Comparison of ENCODE assay signal across 34 cellular contexts in the genomic region with DNA sequence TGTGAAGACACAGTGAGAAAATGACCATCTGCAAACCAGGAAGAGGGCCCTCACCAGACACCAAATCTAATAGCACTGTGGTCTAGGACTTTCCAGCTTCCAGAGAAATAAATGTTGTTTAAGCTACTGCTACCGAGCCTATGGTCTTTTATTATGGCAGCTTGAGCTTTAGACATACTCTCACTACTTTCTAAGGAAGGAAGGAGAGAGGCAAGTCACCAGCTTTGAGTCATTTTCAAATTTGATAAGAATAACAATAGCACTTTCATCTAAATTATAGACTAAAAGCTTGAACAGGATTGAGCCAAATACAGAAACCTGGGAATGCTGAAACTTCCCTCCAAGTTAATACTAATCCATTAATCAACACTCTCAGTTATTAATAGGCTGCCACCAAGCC.
"Had no signal": no experiment of that assay in that cellular context is flagged by ENCODE, and none has a peak within 500 bp of the region (broad histone marks: within the 10 kb centered on the region; RNA-seq: fewer than 3 reads in every experiment).

No MANE protein-coding gene starts in this region.

- H3K36me3 ChIP-seq: MG63 had no signal

- H3K4me3 ChIP-seq: MG63 had no signal

- DNase-seq: Karpas-422, Kasumi-1, MM.1S, MV-4-11, NCI-H1048, NCI-H1092, NCI-H1092 treated with DMSO at 0.1 percent for 48 hours, NCI-H1105, NCI-H1105 treated with DMSO at 0.1 percent for 48 hours, NCI-H1417, NCI-H1417 treated with DMSO at 0.1 percent for 48 hours, NCI-H1436, NCI-H1436 treated with DMSO at 0.1 percent for 48 hours, NCI-H146, NCI-H1694, NCI-H1694 treated with DMSO at 0.1 percent for 48 hours, NCI-H187, NCI-H187 treated with DMSO at 0.1 percent for 48 hours, NCI-H1930, NCI-H2029, NCI-H2029 treated with DMSO at 0.1 percent for 48 hours, NCI-H2081, NCI-H2081 treated with DMSO at 0.1 percent for 48 hours, NCI-H2107, NCI-H2171, NCI-H2171 treated with DMSO at 0.1 percent for 48 hours, NCI-H2227 treated with DMSO at 0.1 percent for 48 hours, NCI-H226, NCI-H345, NCI-H446, NCI-H446 treated with DMSO at 0.1 percent for 48 hours, NCI-H510A, NCI-H510A treated with DMSO at 0.1 percent for 48 hours had no signal

- H3K9me3 ChIP-seq: MG63 had no signal

- H3K27me3 ChIP-seq: MG63 had no signal
